In genomic region chr17:1294157-1294717, GRCh38 we compare ENCODE assay signal across 12 cellular contexts. TPM values are rescaled to one million over a fixed set of nuclear protein-coding genes. Genes with fewer than 3 reads are reported as not detected.
DNase-seq lines count a peak whose midpoint lies in the region; TF ChIP-seq lines count a peak whose summit lies in the region.
"Had no signal": no experiment of that assay in that cellular context is flagged by ENCODE, and none has a peak within 500 bp of the region (broad histone marks: within the 10 kb centered on the region; RNA-seq: fewer than 3 reads in every experiment).

No MANE protein-coding gene starts in this region.

- no peaks in the 10 kb centered on the region for H3K79me2 ChIP-seq in osteoblast (ENCODE audit: insufficient read depth, low read length)
- H3K79me2 ChIP-seq in mammary epithelial cell (ENCODE audit: insufficient read depth, low read length) = no peaks in the 10 kb centered on the region

- CTCF ChIA-PET in mammary epithelial cell (lab: Charles Lee; ENCODE audit: low non-redundant PET) = no interaction called here

- no TSS peak for BruUV-seq in mammary epithelial cell (replicated peaks; lab: Mats Ljungman, UMichigan)

- TF ChIP-seq CTCF in osteoblast (IDR thresholded peaks at IDR 0.05; ENCODE audit: extremely low read depth, low read depth, low read length) (no peak), stomach (IDR thresholded peaks at IDR 0.05) (no peak), mammary epithelial cell (conservative IDR thresholded peaks at IDR 0.05 in 1 of 2, IDR thresholded peaks at IDR 0.05 in 1 of 2; ENCODE audit: extremely low read depth in 1 of 2, insufficient read depth in 1 of 2, low read depth in 1 of 2, low read length in 2 of 2) (no peak)

- no peak for TF ChIP-seq EP300 in stomach (IDR thresholded peaks at IDR 0.05)

- no peaks in the 10 kb centered on the region for H3K4me1 ChIP-seq in osteoblast (ENCODE audit: insufficient read depth, low read length)
- peaks cover 0 to 12% (median 10%) of the 10 kb centered on the region in 4 donors for H3K4me1 ChIP-seq in stomach
- H3K4me1 ChIP-seq in mammary epithelial cell (ENCODE audit: insufficient read depth, low read length) = no peaks in the 10 kb centered on the region

- H3K36me3 ChIP-seq in osteoblast (ENCODE audit: insufficient read depth, low read length) (no peaks in the 10 kb centered on the region), stomach (no peaks in the 10 kb centered on the region), mammary epithelial cell (ENCODE audit: insufficient read depth, low read length) (no peaks in the 10 kb centered on the region)

- H2AFZ ChIP-seq in osteoblast (ENCODE audit: low read length) (no peak overlapping the region), mammary epithelial cell (ENCODE audit: low read depth, low read length) (no peak overlapping the region)

- 58 to 76% (median 63%) methylated on average over 12 of the region's 12 CpGs for WGBS in stomach, 5 donors
- WGBS in mammary epithelial cell (ENCODE audit: low coverage, missing lambda C conversion rate) = 78% methylated on average over 11 of the region's 12 CpGs

- peak; percentile 64 for DNase-seq in NK-92 treated with Interleukin-12 subunit alpha and Interleukin-12 subunit beta, amount 100 ng/mL, for 24 hours (lab: John Stamatoyannopoulos, UW)
- DNase-seq in NK-92 (lab: John Stamatoyannopoulos, UW; ENCODE audit: unreplicated experiment) = no peak
- DNase-seq in activated T-cell treated with anti-CD3 and anti-CD28 coated beads, Interleukin-2, amount 50 U/mL, for 48 hours = peak; percentile 73 to 76
- peak; percentile 81 for DNase-seq in osteoblast (ENCODE audit: insufficient read length, low spot score, missing footprints)
- DNase-seq in stomach = peak; percentile 38
- DNase-seq in mammary epithelial cell = no peak
- DNase-seq in HK-2 (ENCODE audit: unreplicated experiment) = no peak
- DNase-seq in DMS79 (lab: John Stamatoyannopoulos, UW) = no peak
- DNase-seq: caudate nucleus, HFFc6, posterior cingulate gyrus had no signal

- H3K9ac ChIP-seq in mammary epithelial cell (ENCODE audit: insufficient read depth, low read length) = no peak overlapping the region
- H3K9ac ChIP-seq: KMS-11 had no signal

- no peak for TF ChIP-seq POLR2A in stomach (IDR thresholded peaks at IDR 0.05)

- H3K4me3 ChIP-seq in osteoblast (ENCODE audit: insufficient read depth, low read length) (no peak overlapping the region), stomach (no peak overlapping the region), mammary epithelial cell (replicated peaks in 1 of 3; ENCODE audit: insufficient read depth in 1 of 3, low read depth in 2 of 3, low read length in 3 of 3) (no peak overlapping the region)

- dilution Hi-C loops in mammary epithelial cell (cut with HindIII; ENCODE audit: low sequenced_read_pairs) = no loop called here

- H3K27ac ChIP-seq in osteoblast (ENCODE audit: low read depth, low read length) (no peak overlapping the region), stomach (no peak overlapping the region), mammary epithelial cell (ENCODE audit: insufficient read depth, low read depth, low read length) (no peak overlapping the region)
- H3K27ac ChIP-seq: KMS-11 had no signal

- H3K9me3 ChIP-seq in osteoblast (ENCODE audit: low read depth, low read length) (no peaks in the 10 kb centered on the region), stomach (no peaks in the 10 kb centered on the region), mammary epithelial cell (replicated peaks; ENCODE audit: insufficient read depth, low read length) (no peaks in the 10 kb centered on the region)

- H3K4me2 ChIP-seq in osteoblast (ENCODE audit: insufficient read depth, low read length) (no peak overlapping the region), mammary epithelial cell (ENCODE audit: insufficient read depth, low read depth, low read length) (no peak overlapping the region)
- H3K4me2 ChIP-seq: KMS-11 had no signal

- intact Hi-C loops in stomach (cut with DNase I; ENCODE audit: low total_unique reads) (no loop called here), mammary epithelial cell (cut with micrococcal nuclease) (no loop called here)

- in situ Hi-C loops in mammary epithelial cell (cut with MboI; ENCODE audit: low sequenced_read_pairs in 2 of 2) = no loop called here

- H4K20me1 ChIP-seq in osteoblast (ENCODE audit: insufficient read depth, low read length) (no peaks in the 10 kb centered on the region), mammary epithelial cell (ENCODE audit: insufficient read depth, low read length) (no peaks in the 10 kb centered on the region)

- H3K27me3 ChIP-seq in osteoblast (ENCODE audit: insufficient read depth, low read length) (peaks cover 21% of the 10 kb centered on the region), stomach (peaks cover 0 to 44% (median 9%) of the 10 kb centered on the region in 3 donors), mammary epithelial cell (ENCODE audit: insufficient read depth, low read length) (peaks cover 3% of the 10 kb centered on the region)

RNA-seq across cellular contexts. Expression of gene TRARG1, which starts 14.8 kb away (rescaled TPM):
- total RNA-seq in osteoblast (not detected in 2 replicates), stomach (under 1 TPM in 1 of 5 donors, not detected in 4; 0.18 TPM), mammary epithelial cell (not detected)
- polyA plus RNA-seq in stomach (under 1 TPM; 0.03 to 0.76 (median 0.25) TPM), mammary epithelial cell (not detected)
- polyA minus RNA-seq in mammary epithelial cell = not detected
- total RNA-seq: HFFc6 had no signal

RNA-seq across cellular contexts. Expression of gene BHLHA9, which starts 24.0 kb away (rescaled TPM):
- total RNA-seq in osteoblast (not detected in 2 replicates), stomach (not detected), mammary epithelial cell (not detected)
- polyA plus RNA-seq in stomach (not detected), mammary epithelial cell (not detected)
- not detected for polyA minus RNA-seq in mammary epithelial cell
- total RNA-seq: HFFc6 had no signal

Comparison
In these comparisons a context has a peak if more than half of its experiments do, and no peak if none do; other contexts are left out.
1. DNase-seq: peak in NK-92 treated with Interleukin-12 subunit alpha and Interleukin-12 subunit beta, amount 100 ng/mL, for 24 hours (single experiment), activated T-cell treated with anti-CD3 and anti-CD28 coated beads, Interleukin-2, amount 50 U/mL, for 48 hours (2 of 2), osteoblast (single experiment) and stomach (single experiment); none in NK-92 (single experiment), mammary epithelial cell (single experiment), HK-2 (single experiment) and DMS79 (single experiment).